Comparison of ENCODE assay signal across 29 cellular contexts in the genomic region with DNA sequence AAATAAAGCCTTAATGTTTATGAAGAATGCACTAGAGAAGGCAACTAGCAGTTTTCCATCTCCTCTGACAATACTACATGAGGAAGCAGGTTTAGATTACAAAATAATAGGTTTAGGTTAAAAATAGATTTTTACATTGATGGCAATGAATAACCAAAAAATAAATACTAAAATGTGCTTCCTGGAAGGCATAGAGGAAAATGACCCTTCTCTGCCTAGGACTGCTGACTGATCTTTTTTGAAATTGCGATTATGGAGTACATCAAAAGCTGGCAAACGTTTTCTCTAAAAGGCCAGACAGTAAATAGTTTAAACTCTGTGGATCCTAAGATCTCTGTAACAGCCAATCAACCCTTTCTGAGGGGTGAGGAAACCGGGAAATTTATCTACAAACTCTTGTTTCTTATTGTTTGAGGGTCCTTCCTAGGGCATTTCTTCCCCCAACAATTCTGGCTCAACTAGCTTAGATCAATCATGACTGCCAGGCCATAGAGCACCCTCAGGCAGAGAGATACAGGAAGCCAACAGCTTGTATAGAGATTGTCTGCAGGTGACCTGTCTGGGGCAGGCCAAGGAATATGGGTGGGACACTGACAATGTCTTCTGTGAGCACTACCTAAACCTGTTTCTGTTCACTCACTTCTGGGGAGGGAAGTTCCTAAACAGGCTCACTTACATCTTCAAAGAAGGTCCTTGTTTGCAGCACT.
"Had no signal": no experiment of that assay in that cellular context is flagged by ENCODE, and none has a peak within 500 bp of the region (broad histone marks: within the 10 kb centered on the region; RNA-seq: fewer than 3 reads in every experiment).

No MANE protein-coding gene starts in this region.

- FAIRE-seq: pancreas had no signal

- H3K27me3 ChIP-seq: neutrophil, pancreas, spleen, suprapubic skin, testis, tibial artery, transverse colon, upper lobe of right lung, uterus had no signal

- H3K4me2 ChIP-seq: smooth muscle cell had no signal

- ATAC-seq: naive thymus-derived CD8-positive, alpha-beta T cell; natural killer cell treated with Interleukin-12 subunit alpha and Interleukin-12 subunit beta and Interleukin-15 and Interleukin-18, amount 100 ng/mL, for 72 hours; psoas muscle; right cardiac atrium; sciatic nerve; stimulated activated memory B cell treated with anti-CD40 and anti-IgM and Interleukin-4, amounts not matched to agents 10 μg/mL and 1 μg/mL and 100 μg/mL, for 72 hours; stimulated activated naive CD8-positive, alpha-beta T cell treated with anti-CD3 and anti-CD28 coated beads, Interleukin-15, amount 100 ng/mL, for 72 hours; stimulated activated naive CD8-positive, alpha-beta T cell treated with anti-CD3 and anti-CD28 coated beads, Interleukin-15, Interleukin-2, amounts not matched to agents 100 U/mL and 50 U/mL, for 24 hours; upper lobe of right lung had no signal

- H3K27ac ChIP-seq: neutrophil, pancreas, psoas muscle, skin epidermis, spleen, suprapubic skin, testis, tibial artery, transverse colon, upper lobe of right lung, uterus had no signal

- H3K9me3 ChIP-seq: neutrophil, pancreas, psoas muscle, spleen, suprapubic skin, testis, tibial artery, transverse colon, upper lobe of right lung, uterus had no signal

- DNase-seq: naive thymus-derived CD8-positive, alpha-beta T cell; nephron progenitor cell; nucleus accumbens; pancreas; posterior cingulate gyrus; psoas muscle; right cardiac atrium; spleen; stimulated activated CD4-positive, alpha-beta T cell treated with anti-CD3 and anti-CD28 coated beads, Interleukin-12 subunit alpha, Interleukin-12 subunit beta, amount 100 ng/mL, for 4 hours; stimulated activated CD4-positive, alpha-beta T cell treated with anti-CD3 and anti-CD28 coated beads, Interleukin-1b, Interleukin-23, amount 100 ng/mL, for 48 hours; stimulated activated CD4-positive, alpha-beta T cell treated with anti-CD3 and anti-CD28 coated beads, Interleukin-4, amount 100 ng/mL, for 1 hour; stimulated activated CD4-positive, alpha-beta T cell treated with anti-CD3 and anti-CD28 coated beads, Interleukin-4, amount 100 ng/mL, for 4 hours; stimulated activated CD8-positive, alpha-beta memory T cell treated with anti-CD3 and anti-CD28 coated beads, Interleukin-4, amount 100 ng/mL, for 48 hours; stimulated activated naive CD4-positive, alpha-beta T cell; stimulated activated naive CD8-positive, alpha-beta T cell treated with anti-CD3 and anti-CD28 coated beads, Interleukin-15, amount 100 ng/mL, for 72 hours; stimulated activated naive CD8-positive, alpha-beta T cell treated with anti-CD3 and anti-CD28 coated beads, Interleukin-15, Interleukin-2, amounts not matched to agents 100 U/mL and 50 U/mL, for 24 hours; substantia nigra; testis; tibial artery; transverse colon; upper lobe of right lung; uterus had no signal

- H3K36me3 ChIP-seq: neutrophil, pancreas, spleen, suprapubic skin, tibial artery, transverse colon, upper lobe of right lung, uterus had no signal

- H3K4me1 ChIP-seq: pancreas, psoas muscle, spleen, suprapubic skin, testis, tibial artery, transverse colon, upper lobe of right lung, uterus had no signal

- H3K4me3 ChIP-seq: pancreas, psoas muscle, skin epidermis, smooth muscle cell, spleen, suprapubic skin, tibial artery, transverse colon, upper lobe of right lung, uterus had no signal
